In the genomic region with DNA sequence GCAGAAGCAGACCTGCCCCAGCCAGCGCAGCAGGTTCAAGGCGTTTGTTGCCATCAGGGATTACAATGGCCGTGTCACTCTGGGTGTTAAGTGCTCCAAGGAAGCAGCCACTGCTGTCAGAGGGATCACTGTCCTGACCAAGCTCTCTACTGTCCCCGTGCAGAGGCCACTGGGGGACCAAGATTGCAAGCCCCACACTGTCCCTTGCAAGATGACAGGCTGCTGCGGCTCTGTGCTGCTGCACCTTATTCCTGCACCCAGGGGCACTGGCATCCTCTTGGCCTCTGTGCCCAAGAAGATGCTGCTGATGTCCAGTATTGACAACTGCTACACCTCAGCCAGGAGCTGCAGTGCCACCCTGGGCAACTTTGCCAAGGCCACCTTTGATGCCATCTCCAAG, we compare ENCODE assay signal across 38 cellular contexts. TPM values are rescaled to one million over a fixed set of nuclear protein-coding genes. Genes with fewer than 3 reads are reported as not detected.
"Had no signal": no experiment of that assay in that cellular context is flagged by ENCODE, and none has a peak within 500 bp of the region (broad histone marks: within the 10 kb centered on the region; RNA-seq: fewer than 3 reads in every experiment).

No MANE protein-coding gene starts in this region.

- H3K4me1 ChIP-seq: ascending aorta had no signal

- H3K27ac ChIP-seq: ascending aorta, cardiac muscle cell, WERI-Rb-1 had no signal

- H3K9me3 ChIP-seq: ascending aorta had no signal

- H3K4me3 ChIP-seq: ascending aorta, cardiac muscle cell had no signal

- H3K27me3 Mint-ChIP-seq: activated CD4-positive, alpha-beta memory T cell treated with anti-CD3 and anti-CD28 coated beads, Interleukin-2, amount 10 ng/mL, durations not matched to agents 7 days and 5 days; activated CD4-positive, alpha-beta T cell treated with anti-CD3 and anti-CD28 coated beads for 36 hours; activated CD4-positive, alpha-beta T cell treated with anti-CD3 and anti-CD28 coated beads, Interleukin-2, amount 10 ng/mL, durations not matched to agents 7 days and 5 days; activated CD8-positive, alpha-beta memory T cell treated with anti-CD3 and anti-CD28 coated beads, Interleukin-2, amount 10 ng/mL, durations not matched to agents 7 days and 5 days; activated naive CD4-positive, alpha-beta T cell treated with anti-CD3 and anti-CD28 coated beads, Interleukin-2, amount 10 ng/mL, durations not matched to agents 7 days and 5 days; activated naive CD4-positive, alpha-beta T cell treated with anti-CD3 and anti-CD28 coated beads, Interleukin-2, amount 50 U/mL, for 24 hours; activated naive CD8-positive, alpha-beta T cell; activated naive CD8-positive, alpha-beta T cell treated with anti-CD3 and anti-CD28 coated beads, Interleukin-2, amount 10 ng/mL, durations not matched to agents 7 days and 5 days; activated naive CD8-positive, alpha-beta T cell treated with anti-CD3 and anti-CD28 coated beads, Interleukin-2, amount 50 U/mL, for 24 hours; activated T-cell treated with anti-CD3 and anti-CD28 coated beads, Interleukin-2, amount 50 U/mL, for 24 hours; brain; central memory CD8-positive, alpha-beta T cell had no signal

- H3K9me3 Mint-ChIP-seq: activated CD4-positive, alpha-beta memory T cell treated with anti-CD3 and anti-CD28 coated beads, Interleukin-2, amount 10 ng/mL, durations not matched to agents 7 days and 5 days; activated CD4-positive, alpha-beta T cell treated with anti-CD3 and anti-CD28 coated beads, Interleukin-2, amount 10 ng/mL, durations not matched to agents 7 days and 5 days; activated naive CD4-positive, alpha-beta T cell treated with anti-CD3 and anti-CD28 coated beads, Interleukin-2, amount 10 ng/mL, durations not matched to agents 7 days and 5 days; activated naive CD4-positive, alpha-beta T cell treated with anti-CD3 and anti-CD28 coated beads, Interleukin-2, amount 50 U/mL, for 24 hours; activated naive CD8-positive, alpha-beta T cell treated with anti-CD3 and anti-CD28 coated beads, Interleukin-2, amount 10 ng/mL, durations not matched to agents 7 days and 5 days; activated naive CD8-positive, alpha-beta T cell treated with anti-CD3 and anti-CD28 coated beads, Interleukin-2, amount 50 U/mL, for 24 hours; activated T-cell treated with anti-CD3 and anti-CD28 coated beads, Interleukin-2, amount 50 U/mL, for 24 hours; activated T-helper 2 cell treated with anti-CD3 and anti-CD28 coated beads, Interferon-gamma antibody, Interleukin-2, Interleukin-4, amounts not matched to agents 10 μg/mL and 5 μg/mL and 100 μg/mL, durations not matched to agents 14 hours and 24 hours and 36 hours; central memory CD8-positive, alpha-beta T cell; T-helper 1 cell treated with Interleukin-12 subunit alpha and Interleukin-12 subunit beta and Interleukin-4 antibody, amounts not matched to agents 30 μg/mL and 1 μg/mL, for 36 hours; T-helper 2 cell treated with Interferon-gamma antibody and Interleukin-4, amounts not matched to agents 5 μg/mL and 100 μg/mL, for 36 hours; WTC11 had no signal

- H3K27me3 ChIP-seq: ascending aorta, cardiac muscle cell had no signal

- DNase-seq: activated CD4-positive, alpha-beta memory T cell treated with anti-CD3 and anti-CD28 coated beads, Interleukin-2, amount 10 ng/mL, durations not matched to agents 7 days and 5 days; activated CD4-positive, alpha-beta T cell treated with anti-CD3 and anti-CD28 coated beads for 1 hour; activated CD4-positive, alpha-beta T cell treated with anti-CD3 and anti-CD28 coated beads for 36 hours; activated CD4-positive, alpha-beta T cell treated with anti-CD3 and anti-CD28 coated beads for 48 hours; activated CD4-positive, alpha-beta T cell treated with anti-CD3 and anti-CD28 coated beads, Interleukin-2, amount 10 ng/mL, durations not matched to agents 7 days and 5 days; activated CD4-positive, alpha-beta T cell treated with anti-CD3 and anti-CD28 coated beads, Interleukin-2, amount 50 U/mL, for 48 hours; activated CD4-positive, CD25-positive, alpha-beta regulatory T cell; activated CD8-positive, alpha-beta memory T cell treated with anti-CD3 and anti-CD28 coated beads for 24 hours; activated CD8-positive, alpha-beta memory T cell treated with anti-CD3 and anti-CD28 coated beads, Interleukin-2, amount 10 ng/mL, durations not matched to agents 7 days and 5 days; activated CD8-positive, alpha-beta memory T cell treated with anti-CD3 and anti-CD28 coated beads, Interleukin-2, amount 50 U/mL, for 48 hours; activated CD8-positive, alpha-beta T cell treated with anti-CD3 and anti-CD28 coated beads, Interleukin-2, amount 10 ng/mL, durations not matched to agents 7 days and 5 days; activated effector memory CD4-positive, alpha-beta T cell treated with Interleukin-2 at 50 U/mL for 16 hours; activated gamma-delta T cell; activated naive CD4-positive, alpha-beta T cell treated with anti-CD3 and anti-CD28 coated beads, Interleukin-2, amount 10 ng/mL, durations not matched to agents 7 days and 5 days; activated naive CD4-positive, alpha-beta T cell treated with Interleukin-2 at 50 U/mL for 16 hours; activated naive CD8-positive, alpha-beta T cell treated with anti-CD3 and anti-CD28 coated beads, Interleukin-2, amount 10 ng/mL, durations not matched to agents 7 days and 5 days; activated naive CD8-positive, alpha-beta T cell treated with anti-CD3 and anti-CD28 coated beads, Interleukin-2, amount 50 U/mL, for 24 hours; activated T-cell treated with anti-CD3 and anti-CD28 coated beads, Interleukin-2, amount 50 U/mL, for 24 hours; activated T-cell treated with anti-CD3 and anti-CD28 coated beads, Interleukin-2, amount 50 U/mL, for 48 hours; amygdala; anterior cingulate cortex; caudate nucleus; cerebellar nuclear complex; T-helper 1 cell; T-helper 2 cell; T-helper 9 cell; WERI-Rb-1 had no signal

- H3K4me1 Mint-ChIP-seq: activated CD4-positive, alpha-beta memory T cell treated with anti-CD3 and anti-CD28 coated beads, Interleukin-2, amount 10 ng/mL, durations not matched to agents 7 days and 5 days; activated CD4-positive, alpha-beta T cell treated with anti-CD3 and anti-CD28 coated beads, Interleukin-2, amount 10 ng/mL, durations not matched to agents 7 days and 5 days; activated CD8-positive, alpha-beta memory T cell treated with anti-CD3 and anti-CD28 coated beads, Interleukin-2, amount 10 ng/mL, durations not matched to agents 7 days and 5 days; activated naive CD4-positive, alpha-beta T cell treated with anti-CD3 and anti-CD28 coated beads, Interleukin-2, amount 10 ng/mL, durations not matched to agents 7 days and 5 days; activated naive CD4-positive, alpha-beta T cell treated with anti-CD3 and anti-CD28 coated beads, Interleukin-2, amount 50 U/mL, for 24 hours; activated naive CD8-positive, alpha-beta T cell treated with anti-CD3 and anti-CD28 coated beads, Interleukin-2, amount 10 ng/mL, durations not matched to agents 7 days and 5 days; activated naive CD8-positive, alpha-beta T cell treated with anti-CD3 and anti-CD28 coated beads, Interleukin-2, amount 50 U/mL, for 24 hours; brain; central memory CD8-positive, alpha-beta T cell had no signal

- H3K36me3 Mint-ChIP-seq: activated naive CD8-positive, alpha-beta T cell treated with anti-CD3 and anti-CD28 coated beads, Interleukin-2, amount 10 ng/mL, durations not matched to agents 7 days and 5 days; WTC11 had no signal

- H3K36me3 ChIP-seq: cardiac muscle cell, WERI-Rb-1 had no signal

- H3K4me3 Mint-ChIP-seq: activated CD4-positive, alpha-beta memory T cell treated with anti-CD3 and anti-CD28 coated beads, Interleukin-2, amount 10 ng/mL, durations not matched to agents 7 days and 5 days; activated CD4-positive, alpha-beta T cell treated with anti-CD3 and anti-CD28 coated beads for 36 hours; activated CD4-positive, alpha-beta T cell treated with anti-CD3 and anti-CD28 coated beads, Interleukin-2, amount 10 ng/mL, durations not matched to agents 7 days and 5 days; activated CD8-positive, alpha-beta memory T cell treated with anti-CD3 and anti-CD28 coated beads, Interleukin-2, amount 10 ng/mL, durations not matched to agents 7 days and 5 days; activated CD8-positive, alpha-beta T cell treated with anti-CD3 and anti-CD28 coated beads, Interleukin-2, amount 10 ng/mL, durations not matched to agents 7 days and 5 days; activated naive CD4-positive, alpha-beta T cell treated with anti-CD3 and anti-CD28 coated beads, Interleukin-2, amount 10 ng/mL, durations not matched to agents 7 days and 5 days; activated naive CD4-positive, alpha-beta T cell treated with anti-CD3 and anti-CD28 coated beads, Interleukin-2, amount 50 U/mL, for 24 hours; activated naive CD8-positive, alpha-beta T cell; activated naive CD8-positive, alpha-beta T cell treated with anti-CD3 and anti-CD28 coated beads, Interleukin-2, amount 10 ng/mL, durations not matched to agents 7 days and 5 days; activated naive CD8-positive, alpha-beta T cell treated with anti-CD3 and anti-CD28 coated beads, Interleukin-2, amount 50 U/mL, for 24 hours; activated T-cell treated with anti-CD3 and anti-CD28 coated beads, Interleukin-2, amount 50 U/mL, for 24 hours; brain; central memory CD8-positive, alpha-beta T cell; T-helper 1 cell treated with Interleukin-12 subunit alpha and Interleukin-12 subunit beta and Interleukin-4 antibody, amounts not matched to agents 30 μg/mL and 1 μg/mL, for 36 hours; T-helper 2 cell treated with Interferon-gamma antibody and Interleukin-4, amounts not matched to agents 5 μg/mL and 100 μg/mL, for 36 hours; WTC11 had no signal

- ATAC-seq: activated CD4-positive, alpha-beta T cell treated with anti-CD3 and anti-CD28 coated beads for 36 hours; activated CD4-positive, CD25-positive, alpha-beta regulatory T cell treated with anti-CD3 and anti-CD28 coated beads, Interleukin-2, amount 50 U/mL, for 24 hours; activated CD8-positive, alpha-beta memory T cell treated with anti-CD3 and anti-CD28 coated beads, Interleukin-2, amount 10 ng/mL, durations not matched to agents 7 days and 5 days; activated CD8-positive, alpha-beta T cell treated with anti-CD3 and anti-CD28 coated beads, Interleukin-2, amount 10 ng/mL, durations not matched to agents 7 days and 5 days; activated naive CD8-positive, alpha-beta T cell treated with anti-CD3 and anti-CD28 coated beads, Interleukin-2, amount 50 U/mL, for 24 hours; WTC11 had no signal

- H3K27ac Mint-ChIP-seq: activated CD4-positive, alpha-beta memory T cell treated with anti-CD3 and anti-CD28 coated beads, Interleukin-2, amount 10 ng/mL, durations not matched to agents 7 days and 5 days; activated CD4-positive, alpha-beta T cell treated with anti-CD3 and anti-CD28 coated beads for 36 hours; activated CD4-positive, alpha-beta T cell treated with anti-CD3 and anti-CD28 coated beads, Interleukin-2, amount 10 ng/mL, durations not matched to agents 7 days and 5 days; activated CD8-positive, alpha-beta memory T cell treated with anti-CD3 and anti-CD28 coated beads, Interleukin-2, amount 10 ng/mL, durations not matched to agents 7 days and 5 days; activated CD8-positive, alpha-beta T cell treated with anti-CD3 and anti-CD28 coated beads, Interleukin-2, amount 10 ng/mL, durations not matched to agents 7 days and 5 days; activated naive CD4-positive, alpha-beta T cell treated with anti-CD3 and anti-CD28 coated beads, Interleukin-2, amount 10 ng/mL, durations not matched to agents 7 days and 5 days; activated naive CD4-positive, alpha-beta T cell treated with anti-CD3 and anti-CD28 coated beads, Interleukin-2, amount 50 U/mL, for 24 hours; activated naive CD8-positive, alpha-beta T cell; activated naive CD8-positive, alpha-beta T cell treated with anti-CD3 and anti-CD28 coated beads, Interleukin-2, amount 10 ng/mL, durations not matched to agents 7 days and 5 days; activated naive CD8-positive, alpha-beta T cell treated with anti-CD3 and anti-CD28 coated beads, Interleukin-2, amount 50 U/mL, for 24 hours; activated T-cell treated with anti-CD3 and anti-CD28 coated beads, Interleukin-2, amount 50 U/mL, for 24 hours; activated T-helper 2 cell treated with anti-CD3 and anti-CD28 coated beads, Interferon-gamma antibody, Interleukin-2, Interleukin-4, amounts not matched to agents 10 μg/mL and 5 μg/mL and 100 μg/mL, durations not matched to agents 14 hours and 24 hours and 36 hours; brain; T-helper 1 cell treated with Interleukin-12 subunit alpha and Interleukin-12 subunit beta and Interleukin-4 antibody, amounts not matched to agents 30 μg/mL and 1 μg/mL, for 36 hours; T-helper 2 cell treated with Interferon-gamma antibody and Interleukin-4, amounts not matched to agents 5 μg/mL and 100 μg/mL, for 36 hours; WTC11 had no signal

RNA-seq across cellular contexts. Expression of gene DRC3, which starts 38.6 kb away (rescaled TPM):
- total RNA-seq: activated CD4-positive, alpha-beta memory T cell treated with anti-CD3 and anti-CD28 coated beads, Interleukin-2, amount 10 ng/mL, durations not matched to agents 7 days and 5 days; activated CD8-positive, alpha-beta memory T cell treated with anti-CD3 and anti-CD28 coated beads, Interleukin-2, amount 10 ng/mL, durations not matched to agents 7 days and 5 days; activated T-helper 2 cell treated with anti-CD3 and anti-CD28 coated beads, Interferon-gamma antibody, Interleukin-2, Interleukin-4, amounts not matched to agents 10 μg/mL and 5 μg/mL and 100 μg/mL, durations not matched to agents 14 hours and 24 hours and 36 hours had no signal
